In genomic region chr20:53527196-53527595, GRCh38 we compare ENCODE assay signal across 20 cellular contexts.
DNase-seq lines count a peak whose midpoint lies in the region; ATAC-seq, FAIRE-seq and TF ChIP-seq lines count a peak whose summit lies in the region.
"Had no signal": no experiment of that assay in that cellular context is flagged by ENCODE, and none has a peak within 500 bp of the region (broad histone marks: within the 10 kb centered on the region; RNA-seq: fewer than 3 reads in every experiment).

No MANE protein-coding gene starts in this region.

- TF ChIP-seq CTCF in HepG2 (CRISPR knock-in tag; IDR thresholded peaks at IDR 0.05) (no peak), right lobe of liver (IDR thresholded peaks at IDR 0.05) (no peak), RWPE2 (IDR thresholded peaks at IDR 0.05; ENCODE audit: poor library complexity, severe bottlenecking) (no peak)

- no peak for TF ChIP-seq RAD21 in HepG2 (CRISPR knock-in tag; IDR thresholded peaks at IDR 0.05)

- no peak for TF ChIP-seq POLR2A in HepG2 (IDR thresholded peaks at IDR 0.05; ENCODE audit: insufficient read depth in 1 of 2, low read depth in 2 of 2, low read length in 2 of 2)
- TF ChIP-seq POLR2A in right lobe of liver (IDR thresholded peaks at IDR 0.05) = no peak

- H3K9me3 Mint-ChIP-seq in activated T-helper 17 cell treated with anti-CD3 and anti-CD28 coated beads, Interleukin-2, amount 50 U/mL, for 72 hours = no peaks in the 10 kb centered on the region
- H3K9me3 Mint-ChIP-seq: CD8-positive, alpha-beta T cell had no signal

- no peaks in the 10 kb centered on the region for H3K27me3 Mint-ChIP-seq in activated T-helper 17 cell treated with anti-CD3 and anti-CD28 coated beads, Interleukin-2, amount 50 U/mL, for 72 hours

- no peak overlapping the region for H3K9ac ChIP-seq in HepG2 (ENCODE audit: insufficient read depth, low read depth, low read length)

- H3K4me1 Mint-ChIP-seq in activated T-helper 17 cell treated with anti-CD3 and anti-CD28 coated beads, Interleukin-2, amount 50 U/mL, for 72 hours = no peaks in the 10 kb centered on the region

- no peaks in the 10 kb centered on the region for H3K79me2 ChIP-seq in HepG2 (ENCODE audit: insufficient read depth, low read length)

- H2AFZ ChIP-seq in HepG2 (ENCODE audit: low read length) = no peak overlapping the region

- no peaks in the 10 kb centered on the region for H3K36me3 ChIP-seq in HepG2 (replicated peaks in 1 of 2; ENCODE audit: control insufficient read depth in 1 of 2, insufficient read depth in 2 of 2, low read length in 2 of 2)
- H3K36me3 ChIP-seq in right lobe of liver = no peaks in the 10 kb centered on the region
- H3K36me3 ChIP-seq in RWPE2 (ENCODE audit: low read depth) = no peaks in the 10 kb centered on the region
- H3K36me3 ChIP-seq: HAP-1 had no signal

- no peak overlapping the region for H3K4me3 Mint-ChIP-seq in activated T-helper 17 cell treated with anti-CD3 and anti-CD28 coated beads, Interleukin-2, amount 50 U/mL, for 72 hours
- H3K4me3 Mint-ChIP-seq: CD14-positive monocyte; CD8-positive, alpha-beta T cell had no signal

- no peak overlapping the region for H3K4me2 ChIP-seq in HepG2 (ENCODE audit: low read depth, low read length)

- intact Hi-C loops in HepG2 (cut with micrococcal nuclease; ENCODE audit: unreplicated experiment) = no loop called here
- intact Hi-C loops in right lobe of liver (cut with DNase I) = no loop called here
- intact Hi-C loops in posterior vena cava (cut with DNase I) = no loop called here

- POLR2A ChIA-PET in HepG2 (lab: Yijun Ruan, JAX) = no interaction called here

- FAIRE-seq in HepG2 (lab: Jason Lieb, UNC) = no peak
- FAIRE-seq in frontal cortex (lab: Jason Lieb, UNC) = no peak
- FAIRE-seq: A204.1, D721Med, GM12892, GM19239 had no signal

- H3K27ac Mint-ChIP-seq in activated T-helper 17 cell treated with anti-CD3 and anti-CD28 coated beads, Interleukin-2, amount 50 U/mL, for 72 hours = no peak overlapping the region
- H3K27ac Mint-ChIP-seq: CD14-positive monocyte; CD8-positive, alpha-beta T cell had no signal

- DNase-seq in HepG2 (ENCODE audit: low spot score) (no peak), right lobe of liver (no peak), RWPE2 (ENCODE audit: low spot score) (peak; percentile 64), mesenteric fat pad (ENCODE audit: low spot score) (peak; percentile 82), posterior vena cava (ENCODE audit: low spot score) (peak; percentile 56), frontal cortex (ENCODE audit: low spot score in 2 of 2) (no peak)
- DNase-seq: CD8-positive, alpha-beta T cell; COR-L47; DMS153; DMS79 treated with DMSO at 0.1 percent for 48 hours; GDM1; GOT3 had no signal

- H3K9me3 ChIP-seq in HepG2 (ENCODE audit: low read length) = no peaks in the 10 kb centered on the region
- H3K9me3 ChIP-seq in right lobe of liver = no peaks in the 10 kb centered on the region
- H3K9me3 ChIP-seq in RWPE2 (ENCODE audit: severe bottlenecking) = no peaks in the 10 kb centered on the region
- H3K9me3 ChIP-seq: HAP-1 had no signal

- CTCF ChIA-PET in HepG2 (lab: Yijun Ruan, JAX; ENCODE audit: low intra/inter-chr PET ratio, low total read pairs) = no interaction called here

- no peak for TF ChIP-seq EP300 in HepG2 (IDR thresholded peaks at IDR 0.05; ENCODE audit: low read depth in 2 of 2, low read length in 2 of 2)
- no peak for TF ChIP-seq EP300 in HepG2 (CRISPR knock-in tag; IDR thresholded peaks at IDR 0.05; ENCODE audit: borderline replicate concordance)

- H3K36me3 Mint-ChIP-seq in activated T-helper 17 cell treated with anti-CD3 and anti-CD28 coated beads, Interleukin-2, amount 50 U/mL, for 72 hours (ENCODE audit: low read depth) = no peaks in the 10 kb centered on the region
- H3K36me3 Mint-ChIP-seq: CD14-positive monocyte; CD8-positive, alpha-beta T cell had no signal

- H3K4me1 ChIP-seq in HepG2 (ENCODE audit: insufficient read depth, low read length) (no peaks in the 10 kb centered on the region), right lobe of liver (no peaks in the 10 kb centered on the region), RWPE2 (ENCODE audit: insufficient read depth, poor library complexity, severe bottlenecking) (no peaks in the 10 kb centered on the region)
- H3K4me1 ChIP-seq: HAP-1 had no signal

- H3K27ac ChIP-seq in HepG2 (ENCODE audit: extremely low read length, insufficient read depth, low read length) (no peak overlapping the region), right lobe of liver (no peak overlapping the region), RWPE2 (ENCODE audit: poor library complexity, severe bottlenecking) (no peak overlapping the region)

- 40% methylated on average over 8 of the region's 8 CpGs for WGBS in HepG2 (ENCODE audit: low lambda C conversion rate)
- 47% methylated on average over 2 of the region's 8 CpGs for WGBS in right lobe of liver (ENCODE audit: insufficient coverage, low coverage, low lambda C conversion rate, missing lambda C conversion rate)

- no peaks in the 10 kb centered on the region for H4K20me1 ChIP-seq in HepG2 (ENCODE audit: insufficient read depth, low read length)

- H3K4me3 ChIP-seq in HepG2 (replicated peaks in 1 of 3; ENCODE audit: insufficient read depth in 1 of 3, low read depth in 2 of 3, low read length in 3 of 3) = no peak overlapping the region
- no peak overlapping the region for H3K4me3 ChIP-seq in right lobe of liver
- H3K4me3 ChIP-seq in RWPE2 (ENCODE audit: severe bottlenecking) = no peak overlapping the region
- H3K4me3 ChIP-seq: HAP-1 had no signal

- in situ Hi-C loops in HepG2 (cut with HindIII; ENCODE audit: extremely low pct_ligation_motif_present, low pct_unique_long_range_greater_than_20kb) = loop anchor here (25.0 kb wide), 2 partner anchors 315 to 790 kb away; no protein-coding TSS in a partner anchor

- BruUV-seq in HepG2 (replicated peaks; lab: Mats Ljungman, UMichigan) = no TSS peak

- H3K27me3 ChIP-seq in HepG2 (ENCODE audit: control insufficient read depth in 1 of 2, insufficient read depth in 2 of 2, low read length in 2 of 2) (peaks cover 0 to 8% of the 10 kb centered on the region in 2 experiments; a peak in 3 of 5 replicates), right lobe of liver (no peaks in the 10 kb centered on the region), RWPE2 (ENCODE audit: insufficient read depth, poor library complexity, severe bottlenecking) (no peaks in the 10 kb centered on the region)

- ATAC-seq in HepG2 (peak; percentile 47), right lobe of liver (no peak), RWPE2 (ENCODE audit: low read depth) (0 out of 3 replicates have a peak, but pooled peaks have one; percentile 13), GM18867 (IDR thresholded peaks at IDR 0.05; ENCODE audit: unreplicated experiment) (no peak)
- no peak for ATAC-seq in activated T-helper 17 cell treated with anti-CD3 and anti-CD28 coated beads, Interleukin-2, amount 50 U/mL, for 72 hours (replicated peaks)
- ATAC-seq: CD8-positive, alpha-beta T cell had no signal

TF ChIP-seq in HepG2, 621 proteins besides CTCF, POLR2A, EP300 and RAD21 (continues in another document):
- TF ChIP-seq ZNF558 (CRISPR knock-in tag; IDR thresholded peaks at IDR 0.05; ENCODE audit: borderline replicate concordance) = no peak
- TF ChIP-seq ZBTB7B (CRISPR knock-in tag; IDR thresholded peaks at IDR 0.05) = no peak
- no peak for TF ChIP-seq ZBTB1 (CRISPR knock-in tag; IDR thresholded peaks at IDR 0.05; ENCODE audit: borderline replicate concordance)
- no peak for TF ChIP-seq FOXK1 (CRISPR knock-in tag; IDR thresholded peaks at IDR 0.05; ENCODE audit: borderline replicate concordance, low read depth)
- TF ChIP-seq ZNF329 (CRISPR knock-in tag; IDR thresholded peaks at IDR 0.05; ENCODE audit: low read depth) = no peak

Comparison
In these comparisons a context has a peak if more than half of its experiments do, and no peak if none do; other contexts are left out.
1. ATAC-seq: peak in HepG2 (single experiment) and RWPE2 (single experiment); none in right lobe of liver (0 of 4), activated T-helper 17 cell treated with anti-CD3 and anti-CD28 coated beads, Interleukin-2, amount 50 U/mL, for 72 hours (single experiment) and GM18867 (single experiment).
2. DNase-seq: peak in RWPE2 (single experiment), mesenteric fat pad (single experiment) and posterior vena cava (single experiment); none in HepG2 (single experiment), right lobe of liver (0 of 3) and frontal cortex (0 of 2).